Comparison of ENCODE assay signal across 16 cellular contexts in genomic region chr21:37061926-37062591, GRCh38. TPM values are rescaled to one million over a fixed set of nuclear protein-coding genes. Genes with fewer than 3 reads are reported as not detected.
DNase-seq lines count a peak whose midpoint lies in the region; ATAC-seq and TF ChIP-seq lines count a peak whose summit lies in the region.
"Had no signal": no experiment of that assay in that cellular context is flagged by ENCODE, and none has a peak within 500 bp of the region (broad histone marks: within the 10 kb centered on the region; RNA-seq: fewer than 3 reads in every experiment).

No MANE protein-coding gene starts in this region.

- intact Hi-C loops in spleen (cut with DNase I; ENCODE audit: low total_unique reads) = no loop called here

- H3K9me2 ChIP-seq in Karpas-422 (replicated peaks; ENCODE audit: insufficient read depth, low read length) = no peaks in the 10 kb centered on the region

- DNase-seq in AG10803 (ENCODE audit: low read depth) (peak; percentile 77), Karpas-422 (peak; percentile 71), astrocyte of the spinal cord (ENCODE audit: low read depth, low spot score) (peak; percentile 91), mesenchymal stem cell (peak; percentile 46), spleen (no peak), type B pancreatic cell (ENCODE audit: extremely low spot score, unreplicated experiment) (no peak)
- DNase-seq in stimulated activated CD4-positive, alpha-beta T cell treated with anti-CD3 and anti-CD28 coated beads, Interleukin-4, amount 100 ng/mL, for 1 hour = no peak
- DNase-seq: foreskin fibroblast; lower lobe of right lung; occipital lobe; OCI-M1; stimulated activated CD4-positive, alpha-beta T cell treated with anti-CD3 and anti-CD28 coated beads, Interleukin-12 subunit alpha, Interleukin-12 subunit beta, amount 100 ng/mL, for 4 hours; T-cell had no signal

- H3K36me3 ChIP-seq in Karpas-422 (ENCODE audit: insufficient read depth, low read length) = 0 out of 2 replicates have a peak, but pooled peaks cover 3% of the 10 kb centered on the region
- H3K36me3 ChIP-seq in mesenchymal stem cell (ENCODE audit: control insufficient read depth in 1 of 2, insufficient read depth in 2 of 2, low read depth in 1 of 2, low read length in 2 of 2) = peaks cover 0 to 19% of the 10 kb centered on the region in 2 experiments
- H3K36me3 ChIP-seq in spleen = peaks cover 0 to 28% (median 6%) of the 10 kb centered on the region in 6 donors

- 83% methylated on average over 6 of the region's 7 CpGs for WGBS in mesenchymal stem cell
- 71 to 85% (median 82%) methylated on average over 7 of the region's 7 CpGs for WGBS in spleen, 5 donors

- H4K91ac ChIP-seq in mesenchymal stem cell (ENCODE audit: low read length) = no peak overlapping the region

- no peak overlapping the region for H3K27ac Mint-ChIP-seq in type B pancreatic cell
- H3K27ac Mint-ChIP-seq: dendritic cell treated with granulocyte-macrophage colony-stimulating factor and Interleukin-4, amounts not matched to agents 40 ng/mL and 50 ng/mL, for 4 days; T-cell had no signal

- H3K36me3 Mint-ChIP-seq in type B pancreatic cell = peaks cover 3% of the 10 kb centered on the region

- H3K79me2 ChIP-seq in Karpas-422 (ENCODE audit: low read length) = no peaks in the 10 kb centered on the region

- no peak overlapping the region for H2BK15ac ChIP-seq in mesenchymal stem cell (ENCODE audit: low read depth, poor library complexity, severe bottlenecking)

- TF ChIP-seq CTCF in AG10803 (conservative IDR thresholded peaks at IDR 0.05; ENCODE audit: low read length) (no peak), astrocyte of the spinal cord (IDR thresholded peaks at IDR 0.05; ENCODE audit: low read depth, low read length) (no peak), spleen (IDR thresholded peaks at IDR 0.05 in 8 of 11, conservative IDR thresholded peaks at IDR 0.05 in 3 of 11) (no peak), type B pancreatic cell (conservative IDR thresholded peaks at IDR 0.05) (no peak)

- H2BK120ac ChIP-seq in mesenchymal stem cell (ENCODE audit: low read depth, low read length) = peak overlapping the region; percentile 7

- H3K14ac ChIP-seq in mesenchymal stem cell (ENCODE audit: low read length in 2 of 2) = no peak overlapping the region

- no peak overlapping the region for H3K23ac ChIP-seq in mesenchymal stem cell (ENCODE audit: low read length in 2 of 2)

- H3K9ac ChIP-seq in Karpas-422 (ENCODE audit: low read length) (peak overlapping the region; percentile 47), mesenchymal stem cell (ENCODE audit: low read length) (peak overlapping the region; percentile 79)

- no peak overlapping the region for H2BK5ac ChIP-seq in mesenchymal stem cell (ENCODE audit: low read depth, low read length, poor library complexity, severe bottlenecking)

- in situ Hi-C loops in astrocyte of the spinal cord (cut with HindIII; ENCODE audit: low sequenced_read_pairs) = no loop called here

- peak overlapping the region in 1 of 2 experiments; percentile 28 for H3K18ac ChIP-seq in mesenchymal stem cell (ENCODE audit: low read depth in 1 of 2, low read length in 2 of 2)

- no peak for ATAC-seq in HG02678 (IDR thresholded peaks at IDR 0.05; ENCODE audit: unreplicated experiment)
- ATAC-seq: T-cell had no signal

- no peaks in the 10 kb centered on the region for H4K20me1 ChIP-seq in Karpas-422 (ENCODE audit: insufficient read depth, low read depth, low read length)

- H3K27me3 Mint-ChIP-seq in type B pancreatic cell = peaks cover 5% of the 10 kb centered on the region
- H3K27me3 Mint-ChIP-seq: dendritic cell treated with granulocyte-macrophage colony-stimulating factor and Interleukin-4, amounts not matched to agents 40 ng/mL and 50 ng/mL, for 4 days; T-cell had no signal

- no peaks in the 10 kb centered on the region for H3K9me3 ChIP-seq in Karpas-422 (ENCODE audit: low read length)
- H3K9me3 ChIP-seq in mesenchymal stem cell (ENCODE audit: control insufficient read depth, low read length) = no peaks in the 10 kb centered on the region
- H3K9me3 ChIP-seq in spleen = no peaks in the 10 kb centered on the region
- H3K9me3 ChIP-seq: lower lobe of right lung had no signal

- H3K4me1 Mint-ChIP-seq in type B pancreatic cell (ENCODE audit: unreplicated experiment) = peaks cover 39% of the 10 kb centered on the region
- H3K4me1 Mint-ChIP-seq: T-cell had no signal

- peak overlapping the region; percentile 68 for H3K27ac ChIP-seq in Karpas-422 (ENCODE audit: low read length)
- peak overlapping the region; percentile 44 for H3K27ac ChIP-seq in mesenchymal stem cell (ENCODE audit: low read length, poor library complexity, severe bottlenecking)
- H3K27ac ChIP-seq in spleen = no peak overlapping the region
- H3K27ac ChIP-seq: lower lobe of right lung had no signal

- no peak overlapping the region for H3K4me3 Mint-ChIP-seq in type B pancreatic cell
- H3K4me3 Mint-ChIP-seq: dendritic cell treated with granulocyte-macrophage colony-stimulating factor and Interleukin-4, amounts not matched to agents 40 ng/mL and 50 ng/mL, for 4 days; T-cell had no signal

- H2AFZ ChIP-seq in Karpas-422 (ENCODE audit: low read length) = peak overlapping the region; percentile 78
- H2AFZ ChIP-seq in mesenchymal stem cell (ENCODE audit: low read depth, low read length) = no peak overlapping the region

- TF ChIP-seq POLR2A in spleen (IDR thresholded peaks at IDR 0.05) = no peak

- H3K4me3 ChIP-seq in AG10803 (ENCODE audit: low read length) (no peak overlapping the region), Karpas-422 (ENCODE audit: low read length) (peak overlapping the region; percentile 50; the same call in 1 of the 2 replicates), astrocyte of the spinal cord (ENCODE audit: low read depth, low read length) (no peak overlapping the region), mesenchymal stem cell (ENCODE audit: insufficient read depth in 1 of 2, low read depth in 1 of 2, low read length in 2 of 2) (no peak overlapping the region), spleen (no peak overlapping the region)
- H3K4me3 ChIP-seq: lower lobe of right lung had no signal

- H3K4me1 ChIP-seq in Karpas-422 (ENCODE audit: low read length) (peaks cover 70% of the 10 kb centered on the region), mesenchymal stem cell (ENCODE audit: control insufficient read depth, insufficient read depth, low read depth, low read length) (peaks cover 9% of the 10 kb centered on the region), spleen (no peaks in the 10 kb centered on the region)
- H3K4me1 ChIP-seq: lower lobe of right lung had no signal

- peak overlapping the region; percentile 27 for H2AK5ac ChIP-seq in mesenchymal stem cell (ENCODE audit: low read length, severe bottlenecking)

- H3K4me2 ChIP-seq in Karpas-422 (ENCODE audit: low read depth, low read length, poor library complexity, severe bottlenecking) = peak overlapping the region; percentile 68
- no peak overlapping the region for H3K4me2 ChIP-seq in mesenchymal stem cell (ENCODE audit: low read length, poor library complexity, severe bottlenecking)

- H2BK12ac ChIP-seq in mesenchymal stem cell (ENCODE audit: low read length in 2 of 2) = peak overlapping the region in 1 of 2 experiments; percentile 79

- no peak overlapping the region for H4K8ac ChIP-seq in mesenchymal stem cell (ENCODE audit: low read length)

- H3K27me3 ChIP-seq in Karpas-422 (ENCODE audit: low read length) = no peaks in the 10 kb centered on the region
- no peaks in the 10 kb centered on the region for H3K27me3 ChIP-seq in mesenchymal stem cell (ENCODE audit: control insufficient read depth in 1 of 2, insufficient read depth in 1 of 2, low read length in 2 of 2)
- H3K27me3 ChIP-seq in spleen (replicated peaks in 1 of 7) = no peaks in the 10 kb centered on the region

- no peaks in the 10 kb centered on the region for H3K79me1 ChIP-seq in mesenchymal stem cell (replicated peaks; ENCODE audit: low read length, poor library complexity, severe bottlenecking)

- H3K4ac ChIP-seq in mesenchymal stem cell (ENCODE audit: low read depth in 1 of 2, low read length in 2 of 2) = peak overlapping the region in 1 of 2 experiments; percentile 33

- H3K9me3 Mint-ChIP-seq in type B pancreatic cell = no peaks in the 10 kb centered on the region
- H3K9me3 Mint-ChIP-seq: dendritic cell treated with granulocyte-macrophage colony-stimulating factor and Interleukin-4, amounts not matched to agents 40 ng/mL and 50 ng/mL, for 4 days; T-cell had no signal

RNA-seq across cellular contexts. Expression of gene PIGP, which starts 10.8 kb away (rescaled TPM):
- 17.1 and 63.1 TPM in 2 replicates for total RNA-seq in Karpas-422 (2014; rRNA removed; shearing (Covaris generic); ENCODE audit: low replicate concordance)
- polyA plus RNA-seq in mesenchymal stem cell (2013, experiment 1 of 2) = 19.3 TPM
- 20.5 TPM for polyA plus RNA-seq in mesenchymal stem cell (2013, experiment 2 of 2)
- 10 to 100 TPM in 6 of 7 donors, 1 to 10 TPM in 1; 9.2 to 23.1 (median 12.8) TPM for total RNA-seq in spleen
- polyA plus RNA-seq in spleen = 10 to 100 TPM; 17.2 to 26.0 (median 19.9) TPM
- 18.8 and 20.5 TPM in 2 replicates for total RNA-seq in type B pancreatic cell (ENCODE audit: low replicate concordance)

RNA-seq across cellular contexts. Expression of gene TTC3, which starts 11.0 kb away (rescaled TPM):
- total RNA-seq in Karpas-422 (2014; rRNA removed; shearing (Covaris generic); ENCODE audit: low replicate concordance) = 204 and 298 TPM in 2 replicates
- 144 TPM for polyA plus RNA-seq in mesenchymal stem cell (2013, experiment 1 of 2)
- 137 TPM for polyA plus RNA-seq in mesenchymal stem cell (2013, experiment 2 of 2)
- total RNA-seq in spleen (100 to 1,000 TPM in 3 of 7 donors, 10 to 100 TPM in 4; 72.5 to 143 (median 93.7) TPM), type B pancreatic cell (ENCODE audit: low replicate concordance) (163 and 203 TPM in 2 replicates)
- 10 to 100 TPM; 16.0 to 21.6 (median 21.0) TPM for polyA plus RNA-seq in spleen

RNA-seq across cellular contexts. Expression of gene RIPPLY3, which starts 55.6 kb away (rescaled TPM):
- total RNA-seq in Karpas-422 (2014; rRNA removed; shearing (Covaris generic); ENCODE audit: low replicate concordance) = not detected in 2 replicates
- polyA plus RNA-seq in mesenchymal stem cell (2013, experiment 1 of 2) = 0.03 TPM
- 0.05 TPM for polyA plus RNA-seq in mesenchymal stem cell (2013, experiment 2 of 2)
- total RNA-seq in spleen (not detected), type B pancreatic cell (ENCODE audit: low replicate concordance) (0.93 and 3.7 TPM in 2 replicates)
- under 1 TPM in 1 of 3 donors, not detected in 2; 0.05 TPM for polyA plus RNA-seq in spleen
- total RNA-seq: HT-29, occipital lobe, T-cell had no signal

Comparison
In these comparisons a context has a peak if more than half of its experiments do, and no peak if none do; other contexts are left out.
1. DNase-seq: peak in AG10803 (single experiment), Karpas-422 (single experiment), astrocyte of the spinal cord (single experiment) and mesenchymal stem cell (single experiment); none in spleen (single experiment), stimulated activated CD4-positive, alpha-beta T cell treated with anti-CD3 and anti-CD28 coated beads, Interleukin-4, amount 100 ng/mL, for 1 hour (single experiment) and type B pancreatic cell (single experiment).
2. H3K27ac ChIP-seq: peak in Karpas-422 (single experiment) and mesenchymal stem cell (single experiment); none in spleen (0 of 8).